ENCODE assay signal across 11 cellular contexts in genomic region chr4:151798678-151799416, GRCh38.
DNase-seq lines count a peak whose midpoint lies in the region; ATAC-seq lines count a peak whose summit lies in the region.
"Had no signal": no experiment of that assay in that cellular context is flagged by ENCODE, and none has a peak within 500 bp of the region (broad histone marks: within the 10 kb centered on the region; RNA-seq: fewer than 3 reads in every experiment).

No MANE protein-coding gene starts in this region.

- ATAC-seq in HG02588 (IDR thresholded peaks at IDR 0.05; ENCODE audit: unreplicated experiment) (peak; percentile 87), HG03565 (IDR thresholded peaks at IDR 0.05; ENCODE audit: unreplicated experiment) (peak; percentile 84)
- ATAC-seq: activated CD8-positive, alpha-beta T cell treated with anti-CD3 and anti-CD28 coated beads, Interleukin-2, amount 10 ng/mL, durations not matched to agents 7 days and 5 days; naive thymus-derived CD8-positive, alpha-beta T cell had no signal

- DNase-seq in DMS53 (lab: John Stamatoyannopoulos, UW) (peak; percentile 16), DMS53 treated with DMSO at 0.1 percent for 48 hours (lab: John Stamatoyannopoulos, UW; ENCODE audit: unreplicated experiment) (no peak), putamen (ENCODE audit: low spot score) (peak; percentile 55), HuH-7.5 (ENCODE audit: low spot score) (no peak), NCI-H69 (lab: John Stamatoyannopoulos, UW) (no peak)
- DNase-seq in stimulated activated CD8-positive, alpha-beta memory T cell treated with anti-CD3 and anti-CD28 coated beads, Interleukin-4, amount 100 ng/mL, for 48 hours, result no peak
- DNase-seq: activated CD8-positive, alpha-beta T cell treated with anti-CD3 and anti-CD28 coated beads, Interleukin-2, amount 10 ng/mL, durations not matched to agents 7 days and 5 days; naive thymus-derived CD8-positive, alpha-beta T cell; RPMI8226 had no signal

Comparison
In these comparisons a context has a peak if more than half of its experiments do, and no peak if none do; other contexts are left out.
1. DNase-seq: peak in DMS53 (single experiment) and putamen (single experiment); none in DMS53 treated with DMSO at 0.1 percent for 48 hours (single experiment), HuH-7.5 (single experiment), NCI-H69 (single experiment) and stimulated activated CD8-positive, alpha-beta memory T cell treated with anti-CD3 and anti-CD28 coated beads, Interleukin-4, amount 100 ng/mL, for 48 hours (single experiment).